ENCODE assay signal across 1 cellular context in genomic region chr22:50046481-50047245, GRCh38.
TF ChIP-seq lines count a peak whose summit lies in the region.

No MANE protein-coding gene starts in this region.

TF ChIP-seq in H1, 55 proteins besides CTCF, POLR2A, EP300 and RAD21:
- no peak for TF ChIP-seq NRF1 (IDR thresholded peaks at IDR 0.05; ENCODE audit: low read depth, low read length)
